ENCODE assay signal across 1 cellular context in the genomic region with DNA sequence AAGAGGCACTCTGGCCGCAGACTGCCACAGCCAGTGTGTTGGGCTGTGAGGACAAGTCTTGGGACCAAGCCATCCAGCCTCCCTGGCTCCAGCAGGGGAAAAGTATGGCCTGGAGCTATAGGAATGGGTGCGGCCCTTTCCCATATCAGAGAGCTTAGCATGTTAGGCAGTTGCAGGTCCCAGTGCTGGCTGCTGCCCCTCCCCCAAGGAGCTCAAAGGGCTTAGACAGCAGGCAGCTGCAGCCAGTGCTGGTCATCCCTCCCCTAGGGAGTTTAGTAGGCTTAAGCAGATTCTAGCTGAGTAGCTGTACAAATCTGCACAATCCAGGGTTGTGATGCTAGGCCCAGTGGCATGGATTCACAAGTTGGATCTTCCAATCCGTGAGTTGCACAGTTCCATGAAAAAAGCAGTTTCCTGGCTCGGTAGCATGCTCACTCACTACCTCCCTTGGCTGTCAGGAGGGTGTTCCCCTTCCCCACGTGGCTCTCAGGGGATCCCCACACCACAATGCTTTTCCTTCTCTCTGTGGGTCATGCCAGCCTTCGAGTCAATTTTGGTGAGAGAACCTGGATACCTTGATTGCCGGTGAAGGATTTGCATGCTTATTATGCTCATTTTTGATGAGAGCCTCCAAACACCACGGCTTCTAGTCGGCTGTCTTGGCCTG.
TF ChIP-seq lines count a peak whose summit lies in the region.

No MANE protein-coding gene starts in this region.

TF ChIP-seq in WTC11, 78 proteins besides CTCF, POLR2A, EP300 and RAD21:
- TF ChIP-seq, protein P1, sequence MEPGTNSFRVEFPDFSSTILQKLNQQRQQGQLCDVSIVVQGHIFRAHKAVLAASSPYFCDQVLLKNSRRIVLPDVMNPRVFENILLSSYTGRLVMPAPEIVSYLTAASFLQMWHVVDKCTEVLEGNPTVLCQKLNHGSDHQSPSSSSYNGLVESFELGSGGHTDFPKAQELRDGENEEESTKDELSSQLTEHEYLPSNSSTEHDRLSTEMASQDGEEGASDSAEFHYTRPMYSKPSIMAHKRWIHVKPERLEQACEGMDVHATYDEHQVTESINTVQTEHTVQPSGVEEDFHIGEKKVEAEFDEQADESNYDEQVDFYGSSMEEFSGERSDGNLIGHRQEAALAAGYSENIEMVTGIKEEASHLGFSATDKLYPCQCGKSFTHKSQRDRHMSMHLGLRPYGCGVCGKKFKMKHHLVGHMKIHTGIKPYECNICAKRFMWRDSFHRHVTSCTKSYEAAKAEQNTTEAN (CRISPR knock-in tag; IDR thresholded peaks at IDR 0.05), result no peak
- TF ChIP-seq MYBL2 (CRISPR knock-in tag; IDR thresholded peaks at IDR 0.05), result no peak
- TF ChIP-seq IRF2 (CRISPR knock-in tag; IDR thresholded peaks at IDR 0.05; ENCODE audit: borderline replicate concordance, low read depth), result no peak
- no peak for TF ChIP-seq NR2C2 (CRISPR knock-in tag; IDR thresholded peaks at IDR 0.05)
- TF ChIP-seq, protein P2, sequence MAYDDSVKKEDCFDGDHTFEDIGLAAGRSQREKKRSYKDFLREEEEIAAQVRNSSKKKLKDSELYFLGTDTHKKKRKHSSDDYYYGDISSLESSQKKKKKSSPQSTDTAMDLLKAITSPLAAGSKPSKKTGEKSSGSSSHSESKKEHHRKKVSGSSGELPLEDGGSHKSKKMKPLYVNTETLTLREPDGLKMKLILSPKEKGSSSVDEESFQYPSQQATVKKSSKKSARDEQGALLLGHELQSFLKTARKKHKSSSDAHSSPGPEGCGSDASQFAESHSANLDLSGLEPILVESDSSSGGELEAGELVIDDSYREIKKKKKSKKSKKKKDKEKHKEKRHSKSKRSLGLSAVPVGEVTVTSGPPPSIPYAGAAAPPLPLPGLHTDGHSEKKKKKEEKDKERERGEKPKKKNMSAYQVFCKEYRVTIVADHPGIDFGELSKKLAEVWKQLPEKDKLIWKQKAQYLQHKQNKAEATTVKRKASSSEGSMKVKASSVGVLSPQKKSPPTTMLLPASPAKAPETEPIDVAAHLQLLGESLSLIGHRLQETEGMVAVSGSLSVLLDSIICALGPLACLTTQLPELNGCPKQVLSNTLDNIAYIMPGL (CRISPR knock-in tag; IDR thresholded peaks at IDR 0.05), result no peak
- TF ChIP-seq ZNF121 (CRISPR knock-in tag; IDR thresholded peaks at IDR 0.05), result no peak
